Comparison of ENCODE assay signal across 8 cellular contexts in genomic region chr6:3232017-3232838, GRCh38. TPM values are rescaled to one million over a fixed set of nuclear protein-coding genes. Genes with fewer than 3 reads are reported as not detected.
A peak's percentile ranks its signal among the peaks of the same experiment; 100 is the strongest.
DNase-seq lines count a peak whose midpoint lies in the region; ATAC-seq, FAIRE-seq and TF ChIP-seq lines count a peak whose summit lies in the region.

No MANE protein-coding gene starts in this region.

- peaks cover 70% of the 10 kb centered on the region for H3K27me3 ChIP-seq in mucosa of stomach (ENCODE audit: control insufficient read depth, insufficient read depth, low read length)

- CTCF ChIA-PET in A549 (lab: Yijun Ruan, JAX), result interaction anchor here (0.7 to 2.3 kb wide), 5 partner anchors 13 to 106 kb away, joined by 3 to 6 read pairs (median 4); no protein-coding TSS in a partner anchor

- no peak for TF ChIP-seq RAD21 in A549 (conservative IDR thresholded peaks at IDR 0.05 in 1 of 2, IDR thresholded peaks at IDR 0.05 in 1 of 2)

- TF ChIP-seq POLR2A in A549 (IDR thresholded peaks at IDR 0.05; ENCODE audit: low read length), result no peak

- POLR2A ChIA-PET in A549 (lab: Yijun Ruan, JAX), result interaction anchor here (0.6 to 1.7 kb wide), 3 partner anchors 23 to 70 kb away, joined by 3 to 8 read pairs (median 7); no protein-coding TSS in a partner anchor

- 39% methylated on average over 22 of the region's 22 CpGs for WGBS in A549 (ENCODE audit: missing lambda C conversion rate)

- peak overlapping the region; percentile 68 for H3K4me2 ChIP-seq in A549

- no peak for FAIRE-seq in A549 (lab: Jason Lieb, UNC)

- H3K4me1 ChIP-seq in A549, result peaks cover 7% of the 10 kb centered on the region; the same call in 2 of the 3 replicates
- peaks cover 44% of the 10 kb centered on the region for H3K4me1 ChIP-seq in mucosa of stomach (ENCODE audit: control insufficient read depth, insufficient read depth, low read length)

- no peak for TF ChIP-seq CTCF in A549 (IDR thresholded peaks at IDR 0.05)

- peak overlapping the region; percentile 91 for H3K4me3 ChIP-seq in A549
- H3K4me3 ChIP-seq in mucosa of stomach (ENCODE audit: low read length), result no peak overlapping the region

- no peak for TF ChIP-seq EP300 in A549 (IDR thresholded peaks at IDR 0.05)

- H3K9me3 ChIP-seq in A549, result no peaks in the 10 kb centered on the region
- no peaks in the 10 kb centered on the region for H3K9me3 ChIP-seq in mucosa of stomach (ENCODE audit: control insufficient read depth, low read length)

- peak; percentile 36 to 43; a peak in 4 of 6 replicates for ATAC-seq in A549

- H3K9ac ChIP-seq in mucosa of stomach (ENCODE audit: low read length), result peak overlapping the region; percentile 59

- H3K36me3 ChIP-seq in mucosa of stomach (ENCODE audit: control insufficient read depth, insufficient read depth, low read length), result no peaks in the 10 kb centered on the region

- H3K27ac ChIP-seq in A549, result peak overlapping the region; percentile 89 to 96

- DNase-seq in A549 (ENCODE audit: low read depth in 1 of 2, low spot score in 1 of 2), result no peak
- DNase-seq in NCI-H1105 (lab: John Stamatoyannopoulos, UW), result peak; percentile 52
- DNase-seq in cerebellum (ENCODE audit: low spot score), result peak; percentile 62
- no peak for DNase-seq in dedifferentiated amniotic fluid mesenchymal stem cell (ENCODE audit: extremely low spot score)
- DNase-seq in pons (ENCODE audit: low spot score), result no peak
- no peak for DNase-seq in NCI-H226
- DNase-seq in activated CD4-positive, alpha-beta T cell treated with anti-CD3 and anti-CD28 coated beads, Interleukin-2, amount 50 U/mL, for 4 hours, result no peak

TF ChIP-seq in A549, 52 proteins besides CTCF, POLR2A, EP300 and RAD21:
- TF ChIP-seq HEYL (CRISPR knock-in tag; IDR thresholded peaks at IDR 0.05) (no peak), EHF (CRISPR knock-in tag; IDR thresholded peaks at IDR 0.05) (no peak), TP53 (CRISPR knock-in tag; IDR thresholded peaks at IDR 0.05) (no peak), SMC3 (IDR thresholded peaks at IDR 0.05) (no peak), FOSB (CRISPR knock-in tag; IDR thresholded peaks at IDR 0.05) (no peak), ZSCAN20 (CRISPR knock-in tag; IDR thresholded peaks at IDR 0.05) (no peak), FOSL2 (IDR thresholded peaks at IDR 0.05) (no peak), FOSL2 (CRISPR knock-in tag; IDR thresholded peaks at IDR 0.05) (no peak)
TF ChIP-seq in A549: peak in this region for 0.

RNA-seq across cellular contexts. Expression of gene TUBB2B, which starts 4.8 kb away (rescaled TPM):
- polyA plus RNA-seq in A549 (2011; rRNA removed) (9.0 and 10.8 TPM in 2 replicates), A549 (2017; fragmentation: RNase III; extraction: RNeasy Plus Mini Kit Qiagen cat#74134 plus additional on column Dnase treatment) (15.7 to 19.0 TPM (median 18.0 TPM) in 3 replicates)
- 28.9 and 33.7 TPM in 2 replicates for polyA plus RNA-seq in A549 (2012; cell fraction: cytosol; rRNA removed)
- 29.8 and 39.4 TPM in 2 replicates for polyA plus RNA-seq in A549 (2012; cell fraction: nucleus; rRNA removed)
- 11.9 and 13.0 TPM in 2 replicates for polyA minus RNA-seq in A549 (2011; rRNA and poly(A)+ RNA removed)
- 1,395 TPM for total RNA-seq in cerebellum

RNA-seq across cellular contexts. Expression of gene PSMG4, which starts 26.5 kb away (rescaled TPM):
- polyA plus RNA-seq in A549 (2011; rRNA removed), result 12.9 and 15.0 TPM in 2 replicates
- polyA plus RNA-seq in A549 (2012; cell fraction: cytosol; rRNA removed), result 66.9 and 80.0 TPM in 2 replicates
- polyA plus RNA-seq in A549 (2012; cell fraction: nucleus; rRNA removed), result 36.7 and 50.6 TPM in 2 replicates
- 21.9 to 24.0 TPM (median 23.1 TPM) in 3 replicates for polyA plus RNA-seq in A549 (2017; fragmentation: RNase III; extraction: RNeasy Plus Mini Kit Qiagen cat#74134 plus additional on column Dnase treatment)
- polyA minus RNA-seq in A549 (2011; rRNA and poly(A)+ RNA removed), result 9.2 and 9.9 TPM in 2 replicates
- 40.9 TPM for total RNA-seq in cerebellum

Comparison
In these comparisons a context has a peak if more than half of its experiments do, and no peak if none do; other contexts are left out.
1. DNase-seq: peak in NCI-H1105 (single experiment) and cerebellum (single experiment); none in A549 (0 of 2), dedifferentiated amniotic fluid mesenchymal stem cell (single experiment), pons (single experiment), NCI-H226 (single experiment) and activated CD4-positive, alpha-beta T cell treated with anti-CD3 and anti-CD28 coated beads, Interleukin-2, amount 50 U/mL, for 4 hours (0 of 2).